In the genomic region with DNA sequence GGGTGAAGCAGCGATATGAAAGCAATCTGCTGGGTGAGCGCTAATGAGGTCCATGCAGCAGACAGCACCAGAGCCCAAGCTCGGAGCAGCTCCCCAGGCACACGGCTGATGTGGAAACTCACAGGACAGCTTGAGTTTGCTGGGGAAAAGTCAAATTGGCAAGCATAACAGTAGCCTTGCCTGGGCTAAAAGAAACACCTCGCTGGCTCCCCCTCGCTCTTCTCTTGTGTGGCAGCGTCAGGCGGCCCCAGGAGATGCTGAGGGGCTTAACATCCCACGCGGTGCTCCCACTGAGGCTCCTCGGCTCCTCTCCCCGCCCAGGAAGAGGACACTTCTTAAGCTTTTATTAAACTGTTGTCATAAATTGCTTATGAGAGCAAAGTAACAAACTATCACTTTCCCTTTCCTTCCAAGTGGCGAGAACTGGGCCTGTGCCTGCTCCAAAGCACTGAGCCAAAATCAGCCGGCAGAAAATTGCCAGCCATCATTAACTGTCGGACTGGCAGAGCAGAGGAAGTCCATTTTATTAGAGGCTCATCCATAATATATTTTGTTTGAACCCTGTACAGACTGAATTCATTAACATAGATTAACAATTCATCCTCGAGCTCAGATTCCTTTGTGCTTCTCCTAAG, we compare ENCODE assay signal across 9 cellular contexts.
DNase-seq lines count a peak whose midpoint lies in the region; ATAC-seq and TF ChIP-seq lines count a peak whose summit lies in the region.
"Had no signal": no experiment of that assay in that cellular context is flagged by ENCODE, and none has a peak within 500 bp of the region (broad histone marks: within the 10 kb centered on the region; RNA-seq: fewer than 3 reads in every experiment).

No MANE protein-coding gene starts in this region.

- H3K9me3 Mint-ChIP-seq in mesothelial cell of epicardium, result peaks cover 15% of the 10 kb centered on the region
- no peaks in the 10 kb centered on the region for H3K9me3 Mint-ChIP-seq in type B pancreatic cell
- peaks cover 15% of the 10 kb centered on the region for H3K9me3 Mint-ChIP-seq in T-helper 2 cell treated with Interferon-gamma antibody and Interleukin-4, amounts not matched to agents 5 μg/mL and 100 μg/mL, for 36 hours
- H3K9me3 Mint-ChIP-seq: activated naive CD4-positive, alpha-beta T cell treated with anti-CD3 and anti-CD28 coated beads for 36 hours had no signal

- H3K27ac ChIP-seq in esophagus (ENCODE audit: low read depth in 2 of 2, low read length in 1 of 2), result peak overlapping the region in 1 of 2 donors; percentile 77
- H3K27ac ChIP-seq: neutrophil had no signal

- peak overlapping the region; percentile 17 to 24 for H3K4me3 ChIP-seq in esophagus (ENCODE audit: low read depth in 1 of 2, low read length in 2 of 2)

- no peaks in the 10 kb centered on the region for H3K4me1 Mint-ChIP-seq in mesothelial cell of epicardium
- H3K4me1 Mint-ChIP-seq in type B pancreatic cell (ENCODE audit: unreplicated experiment), result peaks cover 11% of the 10 kb centered on the region
- peaks cover 20% of the 10 kb centered on the region for H3K4me1 Mint-ChIP-seq in T-helper 2 cell treated with Interferon-gamma antibody and Interleukin-4, amounts not matched to agents 5 μg/mL and 100 μg/mL, for 36 hours (ENCODE audit: low read depth)

- ATAC-seq in GM19328 (IDR thresholded peaks at IDR 0.05; ENCODE audit: unreplicated experiment), result no peak
- no peak for ATAC-seq in HG03571 (IDR thresholded peaks at IDR 0.05; ENCODE audit: unreplicated experiment)

- peaks cover 0 to 2% of the 10 kb centered on the region in 2 donors for H3K4me1 ChIP-seq in esophagus (ENCODE audit: control insufficient read depth in 2 of 2, insufficient read depth in 2 of 2, low read length in 1 of 2)

- H3K27ac Mint-ChIP-seq in mesothelial cell of epicardium (peak overlapping the region; percentile 27), type B pancreatic cell (no peak overlapping the region)
- no peak overlapping the region for H3K27ac Mint-ChIP-seq in T-helper 2 cell treated with Interferon-gamma antibody and Interleukin-4, amounts not matched to agents 5 μg/mL and 100 μg/mL, for 36 hours
- H3K27ac Mint-ChIP-seq: activated naive CD4-positive, alpha-beta T cell treated with anti-CD3 and anti-CD28 coated beads for 36 hours had no signal

- no peaks in the 10 kb centered on the region for H3K9me3 ChIP-seq in esophagus (ENCODE audit: control insufficient read depth in 2 of 2, insufficient read depth in 1 of 2, low read depth in 1 of 2, low read length in 1 of 2)
- H3K9me3 ChIP-seq: neutrophil had no signal

- no peak overlapping the region for H3K4me3 Mint-ChIP-seq in mesothelial cell of epicardium
- peak overlapping the region; percentile 25 for H3K4me3 Mint-ChIP-seq in type B pancreatic cell
- H3K4me3 Mint-ChIP-seq in T-helper 2 cell treated with Interferon-gamma antibody and Interleukin-4, amounts not matched to agents 5 μg/mL and 100 μg/mL, for 36 hours, result no peak overlapping the region
- H3K4me3 Mint-ChIP-seq: activated naive CD4-positive, alpha-beta T cell treated with anti-CD3 and anti-CD28 coated beads for 36 hours had no signal

- DNase-seq in NCI-H2227 treated with DMSO at 0.1 percent for 48 hours (lab: John Stamatoyannopoulos, UW) (peak; percentile 5), mesothelial cell of epicardium (ENCODE audit: low spot score in 2 of 2, unreplicated experiment in 2 of 2) (no peak), type B pancreatic cell (ENCODE audit: extremely low spot score, unreplicated experiment) (no peak)
- DNase-seq in T-helper 2 cell treated with Interferon-gamma antibody and Interleukin-4, amounts not matched to agents 5 μg/mL and 100 μg/mL, for 36 hours (ENCODE audit: low spot score), result no peak
- DNase-seq: activated naive CD4-positive, alpha-beta T cell treated with anti-CD3 and anti-CD28 coated beads for 36 hours had no signal

- H3K27me3 Mint-ChIP-seq in mesothelial cell of epicardium (ENCODE audit: low read depth) (no peaks in the 10 kb centered on the region), type B pancreatic cell (no peaks in the 10 kb centered on the region)
- no peaks in the 10 kb centered on the region for H3K27me3 Mint-ChIP-seq in T-helper 2 cell treated with Interferon-gamma antibody and Interleukin-4, amounts not matched to agents 5 μg/mL and 100 μg/mL, for 36 hours (ENCODE audit: low read depth)

- 25 to 40% methylated on average over 16 of the region's 16 CpGs for WGBS in esophagus, 2 donors

- no peak for TF ChIP-seq CTCF in mesothelial cell of epicardium (IDR thresholded peaks at IDR 0.05; ENCODE audit: unreplicated experiment)
- no peak for TF ChIP-seq CTCF in type B pancreatic cell (conservative IDR thresholded peaks at IDR 0.05)

- no peaks in the 10 kb centered on the region for H3K36me3 ChIP-seq in esophagus (ENCODE audit: control insufficient read depth in 2 of 2, insufficient read depth in 2 of 2, low read length in 1 of 2)
- H3K36me3 ChIP-seq: neutrophil had no signal

- H3K36me3 Mint-ChIP-seq in mesothelial cell of epicardium, result no peaks in the 10 kb centered on the region
- H3K36me3 Mint-ChIP-seq in type B pancreatic cell, result no peaks in the 10 kb centered on the region
- peaks cover 15% of the 10 kb centered on the region for H3K36me3 Mint-ChIP-seq in T-helper 2 cell treated with Interferon-gamma antibody and Interleukin-4, amounts not matched to agents 5 μg/mL and 100 μg/mL, for 36 hours (ENCODE audit: low read depth)

- H3K27me3 ChIP-seq in esophagus (ENCODE audit: control insufficient read depth in 1 of 2, insufficient read depth in 2 of 2, low read length in 2 of 2), result no peaks in the 10 kb centered on the region
- H3K27me3 ChIP-seq: neutrophil had no signal
